In genomic region chr15:60255390-60255789, GRCh38 we compare ENCODE assay signal across 1 cellular context.
TF ChIP-seq lines count a peak whose summit lies in the region.

No MANE protein-coding gene starts in this region.

TF ChIP-seq in K562, 482 proteins besides CTCF, POLR2A, EP300 and RAD21 (continued from another document and continues in another):
- TF ChIP-seq E2F8 (IDR thresholded peaks at IDR 0.05; ENCODE audit: low read depth, partially characterized antibody), result no peak
- TF ChIP-seq TCFL5 (CRISPR knock-in tag; conservative IDR thresholded peaks at IDR 0.05), result no peak
- no peak for TF ChIP-seq GTF2E2 (tag; IDR thresholded peaks at IDR 0.05)
- TF ChIP-seq PTTG1 (tag; IDR thresholded peaks at IDR 0.05; ENCODE audit: low read depth), result no peak
- TF ChIP-seq ZNF512 (tag; IDR thresholded peaks at IDR 0.05), result no peak
- no peak for TF ChIP-seq POLR3A (IDR thresholded peaks at IDR 0.05; ENCODE audit: borderline replicate concordance, extremely low read depth, insufficient read depth, insufficient read length)
- TF ChIP-seq XRCC3 (IDR thresholded peaks at IDR 0.05), result no peak
- peak; percentile 42; the same call in 1 of the 2 replicates for TF ChIP-seq SMARCA4 (IDR thresholded peaks at IDR 0.05)
- no peak for TF ChIP-seq ZNF778 (CRISPR knock-in tag; IDR thresholded peaks at IDR 0.05)
- TF ChIP-seq ZNF212 (CRISPR knock-in tag; IDR thresholded peaks at IDR 0.05), result no peak
- no peak for TF ChIP-seq BRD9 (IDR thresholded peaks at IDR 0.05; ENCODE audit: low read depth, partially characterized antibody)
- TF ChIP-seq SIN3B (IDR thresholded peaks at IDR 0.05; ENCODE audit: low read depth), result no peak
- TF ChIP-seq MCM2 (IDR thresholded peaks at IDR 0.05; ENCODE audit: low read depth), result no peak
- no peak for TF ChIP-seq ZKSCAN3 (CRISPR knock-in tag; IDR thresholded peaks at IDR 0.05)
- no peak for TF ChIP-seq TFAM (CRISPR knock-in tag; conservative IDR thresholded peaks at IDR 0.05)
- TF ChIP-seq ZNF174 (CRISPR knock-in tag; IDR thresholded peaks at IDR 0.05), result no peak
- no peak for TF ChIP-seq XRCC4 (IDR thresholded peaks at IDR 0.05; ENCODE audit: extremely low read depth, insufficient read depth, insufficient read length)
- TF ChIP-seq BDP1 (IDR thresholded peaks at IDR 0.05; ENCODE audit: insufficient read depth, insufficient read length), result no peak
- TF ChIP-seq ETV6 (IDR thresholded peaks at IDR 0.05; ENCODE audit: borderline replicate concordance in 1 of 2, low read depth in 2 of 2, low read length in 1 of 2), result no peak
- no peak for TF ChIP-seq ETV6 (CRISPR knock-in tag; IDR thresholded peaks at IDR 0.05; ENCODE audit: borderline replicate concordance)
- TF ChIP-seq ID3 (CRISPR knock-in tag; IDR thresholded peaks at IDR 0.05), result no peak
- no peak for TF ChIP-seq ID3 (tag; IDR thresholded peaks at IDR 0.05)
- TF ChIP-seq FOS (IDR thresholded peaks at IDR 0.05; ENCODE audit: extremely low read depth, insufficient read length), result no peak
- no peak for TF ChIP-seq CHD7 (IDR thresholded peaks at IDR 0.05; ENCODE audit: low read depth, low read length)
- no peak for TF ChIP-seq ZNF24 (IDR thresholded peaks at IDR 0.05)
- no peak for TF ChIP-seq PPARD (CRISPR knock-in tag; IDR thresholded peaks at IDR 0.05)
- no peak for TF ChIP-seq ZNF384 (IDR thresholded peaks at IDR 0.05; ENCODE audit: low read depth, low read length)
- no peak for TF ChIP-seq HMGXB4 (CRISPR knock-in tag; IDR thresholded peaks at IDR 0.05)
- TF ChIP-seq CEBPZ (IDR thresholded peaks at IDR 0.05; ENCODE audit: borderline replicate concordance, low read depth, low read length), result no peak
- TF ChIP-seq STAT6 (CRISPR knock-in tag; IDR thresholded peaks at IDR 0.05), result no peak
- TF ChIP-seq ATF4 (CRISPR knock-in tag; IDR thresholded peaks at IDR 0.05), result no peak
- no peak for TF ChIP-seq POLR2G (IDR thresholded peaks at IDR 0.05; ENCODE audit: low read depth, low read length)
- no peak for TF ChIP-seq TOE1 (IDR thresholded peaks at IDR 0.05; ENCODE audit: borderline replicate concordance)
- no peak for TF ChIP-seq TOE1 (CRISPR knock-in tag; IDR thresholded peaks at IDR 0.05; ENCODE audit: borderline replicate concordance, low read depth)
